In the genomic region with DNA sequence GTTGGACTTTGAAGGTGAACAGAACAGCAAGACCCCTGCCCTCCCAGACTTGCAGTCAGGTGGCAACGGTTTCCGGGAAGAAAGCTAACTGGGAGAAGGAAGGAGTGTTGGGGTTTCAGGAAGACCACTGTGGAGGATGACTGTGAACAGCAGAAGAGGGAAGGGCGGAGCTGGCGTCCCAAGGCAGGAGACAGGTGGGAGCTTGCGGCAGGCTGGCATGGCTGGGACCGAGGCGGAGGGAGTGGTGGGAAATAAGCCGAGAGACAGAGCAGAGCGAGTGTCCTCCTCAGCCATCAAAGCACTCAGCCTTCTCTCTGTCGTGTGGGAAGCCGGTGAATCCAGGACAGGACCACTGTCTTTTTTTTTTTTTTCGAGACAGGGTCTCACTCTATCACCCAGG, we compare ENCODE assay signal across 1 cellular context.
TF ChIP-seq lines count a peak whose summit lies in the region.

No MANE protein-coding gene starts in this region.

TF ChIP-seq in GM23338, 12 proteins besides CTCF, POLR2A, EP300 and RAD21 (continued from another document):
- no peak for TF ChIP-seq ZNF114 (CRISPR knock-in tag; IDR thresholded peaks at IDR 0.05)
